ENCODE assay signal across 8 cellular contexts in genomic region chr3:133437391-133438093, GRCh38. TPM values are rescaled to one million over a fixed set of nuclear protein-coding genes. Genes with fewer than 3 reads are reported as not detected.
A peak's percentile ranks its signal among the peaks of the same experiment; 100 is the strongest.
DNase-seq lines count a peak whose midpoint lies in the region; ATAC-seq and TF ChIP-seq lines count a peak whose summit lies in the region.
"Had no signal": no experiment of that assay in that cellular context is flagged by ENCODE, and none has a peak within 500 bp of the region (broad histone marks: within the 10 kb centered on the region; RNA-seq: fewer than 3 reads in every experiment).

No MANE protein-coding gene starts in this region.

- ATAC-seq in GM18907 (IDR thresholded peaks at IDR 0.05; ENCODE audit: unreplicated experiment) (peak; percentile 79), GM18505 (IDR thresholded peaks at IDR 0.05; ENCODE audit: unreplicated experiment) (no peak)

- peaks cover 7% of the 10 kb centered on the region for H3K4me1 Mint-ChIP-seq in chondrocyte (ENCODE audit: low read depth)
- peaks cover 13% of the 10 kb centered on the region for H3K4me1 Mint-ChIP-seq in activated naive CD4-positive, alpha-beta T cell treated with anti-CD3 and anti-CD28 coated beads for 36 hours (ENCODE audit: low read depth)

- TF ChIP-seq POLR2A in adrenal gland (IDR thresholded peaks at IDR 0.05) = no peak
- no peak for TF ChIP-seq POLR2A in GM18505 (IDR thresholded peaks at IDR 0.05; ENCODE audit: borderline replicate concordance, extremely low read depth, insufficient read depth, insufficient read length)

- DNase-seq in NCI-H2081 treated with DMSO at 0.1 percent for 48 hours (lab: John Stamatoyannopoulos, UW) (peak; percentile 83), chondrocyte (ENCODE audit: low spot score) (no peak), renal cortical epithelial cell (ENCODE audit: low read depth) (peak; percentile 77), adrenal gland (no peak)
- no peak for DNase-seq in activated naive CD4-positive, alpha-beta T cell treated with anti-CD3 and anti-CD28 coated beads for 36 hours
- DNase-seq: NCI-H1930 had no signal

- H3K27ac Mint-ChIP-seq in chondrocyte (ENCODE audit: unreplicated experiment) = no peak overlapping the region
- H3K27ac Mint-ChIP-seq in activated naive CD4-positive, alpha-beta T cell treated with anti-CD3 and anti-CD28 coated beads for 36 hours = no peak overlapping the region

- peak; percentile 60 for TF ChIP-seq CTCF in chondrocyte (IDR thresholded peaks at IDR 0.05)
- TF ChIP-seq CTCF in adrenal gland (IDR thresholded peaks at IDR 0.05) = no peak

- intact Hi-C loops in adrenal gland (cut with DNase I) = no loop called here
- intact Hi-C loops in activated naive CD4-positive, alpha-beta T cell treated with anti-CD3 and anti-CD28 coated beads for 36 hours (cut with micrococcal nuclease) = no loop called here

- no peaks in the 10 kb centered on the region for H3K9me3 ChIP-seq in adrenal gland (replicated peaks in 1 of 3)

- WGBS in adrenal gland, 4 donors = 71 to 80% (median 74%) methylated on average over 10 of the region's 10 CpGs

- no peaks in the 10 kb centered on the region for H3K27me3 Mint-ChIP-seq in chondrocyte (ENCODE audit: low read depth)
- H3K27me3 Mint-ChIP-seq in activated naive CD4-positive, alpha-beta T cell treated with anti-CD3 and anti-CD28 coated beads for 36 hours (ENCODE audit: low read depth) = no peaks in the 10 kb centered on the region

- no peaks in the 10 kb centered on the region for H3K36me3 Mint-ChIP-seq in chondrocyte (ENCODE audit: low read depth)
- peaks cover 5% of the 10 kb centered on the region for H3K36me3 Mint-ChIP-seq in activated naive CD4-positive, alpha-beta T cell treated with anti-CD3 and anti-CD28 coated beads for 36 hours (ENCODE audit: low read depth)

- H3K4me1 ChIP-seq in adrenal gland (replicated peaks in 1 of 2) = no peaks in the 10 kb centered on the region

- peaks cover 4% of the 10 kb centered on the region for H3K9me3 Mint-ChIP-seq in chondrocyte (ENCODE audit: low read depth)
- H3K9me3 Mint-ChIP-seq in activated naive CD4-positive, alpha-beta T cell treated with anti-CD3 and anti-CD28 coated beads for 36 hours = peaks cover 9% of the 10 kb centered on the region

- H3K36me3 ChIP-seq in adrenal gland (replicated peaks in 1 of 2) = no peaks in the 10 kb centered on the region

- H3K27me3 ChIP-seq in adrenal gland = no peaks in the 10 kb centered on the region

- H3K4me3 ChIP-seq in adrenal gland = no peak overlapping the region

- CTCF ChIA-PET in activated naive CD4-positive, alpha-beta T cell treated with anti-CD3 and anti-CD28 coated beads for 36 hours (lab: Charles Lee) = no interaction called here

- H3K4me3 Mint-ChIP-seq in chondrocyte (ENCODE audit: unreplicated experiment) = no peak overlapping the region
- H3K4me3 Mint-ChIP-seq in activated naive CD4-positive, alpha-beta T cell treated with anti-CD3 and anti-CD28 coated beads for 36 hours = no peak overlapping the region

- no peak overlapping the region for H3K27ac ChIP-seq in adrenal gland

RNA-seq across cellular contexts. Expression of gene BFSP2, which starts 37.7 kb away (rescaled TPM):
- total RNA-seq in chondrocyte (not detected in 3 replicates), renal cortical epithelial cell (not detected in 2 replicates), adrenal gland (not detected)
- not detected for polyA plus RNA-seq in adrenal gland
- not detected for total RNA-seq in activated naive CD4-positive, alpha-beta T cell treated with anti-CD3 and anti-CD28 coated beads for 36 hours

Comparison
In these comparisons a context has a peak if more than half of its experiments do, and no peak if none do; other contexts are left out.
1. DNase-seq: peak in NCI-H2081 treated with DMSO at 0.1 percent for 48 hours (single experiment) and renal cortical epithelial cell (single experiment); none in chondrocyte (single experiment), adrenal gland (0 of 7) and activated naive CD4-positive, alpha-beta T cell treated with anti-CD3 and anti-CD28 coated beads for 36 hours (single experiment).